15 cellular contexts compared by ENCODE assay signal in genomic region chr6:34819571-34820480, GRCh38. TPM values are rescaled to one million over a fixed set of nuclear protein-coding genes. Genes with fewer than 3 reads are reported as not detected.
A peak's percentile ranks its signal among the peaks of the same experiment; 100 is the strongest.
DNase-seq lines count a peak whose midpoint lies in the region; ATAC-seq and TF ChIP-seq lines count a peak whose summit lies in the region.
"Had no signal": no experiment of that assay in that cellular context is flagged by ENCODE, and none has a peak within 500 bp of the region (broad histone marks: within the 10 kb centered on the region; RNA-seq: fewer than 3 reads in every experiment).

No MANE protein-coding gene starts in this region.

- peaks cover 14% of the 10 kb centered on the region for H3K4me1 Mint-ChIP-seq in osteocyte (ENCODE audit: unreplicated experiment)

- H3K27me3 Mint-ChIP-seq in osteocyte (ENCODE audit: unreplicated experiment) = no peaks in the 10 kb centered on the region
- H3K27me3 Mint-ChIP-seq: activated naive CD8-positive, alpha-beta T cell treated with anti-CD3 and anti-CD28 coated beads for 36 hours had no signal

- H3K9me3 Mint-ChIP-seq in osteocyte (ENCODE audit: unreplicated experiment) = no peaks in the 10 kb centered on the region
- H3K9me3 Mint-ChIP-seq: activated naive CD8-positive, alpha-beta T cell treated with anti-CD3 and anti-CD28 coated beads for 36 hours had no signal

- in situ Hi-C loops in SK-MEL-5 (cut with HindIII; ENCODE audit: low pct_unique_long_range_greater_than_20kb, low sequenced_read_pairs) = no loop called here

- peak overlapping the region; percentile 75 for H3K27ac Mint-ChIP-seq in osteocyte (ENCODE audit: unreplicated experiment)
- H3K27ac Mint-ChIP-seq: activated naive CD8-positive, alpha-beta T cell treated with anti-CD3 and anti-CD28 coated beads for 36 hours had no signal

- TF ChIP-seq CTCF in osteocyte (IDR thresholded peaks at IDR 0.05) = no peak

- H3K4me3 Mint-ChIP-seq in osteocyte (ENCODE audit: unreplicated experiment) = no peak overlapping the region
- H3K4me3 Mint-ChIP-seq: activated naive CD8-positive, alpha-beta T cell treated with anti-CD3 and anti-CD28 coated beads for 36 hours had no signal

- DNase-seq in CMK (ENCODE audit: low read depth) = peak; percentile 21
- peak; percentile 58 for DNase-seq in SK-MEL-5 (ENCODE audit: low read depth, low spot score)
- no peak for DNase-seq in left cardiac atrium
- DNase-seq in osteocyte (ENCODE audit: extremely low spot score, unreplicated experiment) = no peak
- no peak for DNase-seq in activated CD8-positive, alpha-beta memory T cell treated with anti-CD3 and anti-CD28 coated beads for 24 hours
- DNase-seq in NCI-H1436 treated with DMSO at 0.1 percent for 48 hours (lab: John Stamatoyannopoulos, UW) = no peak
- DNase-seq: activated CD8-positive, alpha-beta memory T cell treated with anti-CD3 and anti-CD28 coated beads, Interleukin-2, amount 50 U/mL, for 4 hours; activated naive CD8-positive, alpha-beta T cell treated with anti-CD3 and anti-CD28 coated beads for 36 hours; islet precursor cell; NCI-H1436; NCI-H510A treated with DMSO at 0.1 percent for 48 hours; stimulated activated CD4-positive, alpha-beta T cell treated with anti-CD3 and anti-CD28 coated beads, Interleukin-4, amount 100 ng/mL, for 4 hours; stimulated activated naive CD4-positive, alpha-beta T cell treated with Interleukin-2 at 50 U/mL for 16 hours had no signal

- ATAC-seq in left cardiac atrium (peak; percentile 40 to 44), GM21786 (IDR thresholded peaks at IDR 0.05; ENCODE audit: unreplicated experiment) (no peak), GM19324 (IDR thresholded peaks at IDR 0.05; ENCODE audit: low FRiP score, unreplicated experiment) (no peak)

- peaks cover 14% of the 10 kb centered on the region for H3K36me3 Mint-ChIP-seq in osteocyte (ENCODE audit: unreplicated experiment)

- intact Hi-C loops in left cardiac atrium (cut with DNase I) = no loop called here

RNA-seq across cellular contexts. Expression of gene BLTP3A, which starts 27.9 kb away (rescaled TPM):
- 10.6 and 11.0 TPM in 2 replicates for total RNA-seq in SK-MEL-5 (2014; rRNA removed; shearing (Covaris generic))
- polyA plus RNA-seq in SK-MEL-5 (2015; cell fraction: cytosol; rRNA removed) = 16.0 and 21.4 TPM in 2 replicates
- 6.8 and 8.6 TPM in 2 replicates for polyA plus RNA-seq in SK-MEL-5 (2015; cell fraction: nucleus; rRNA removed)
- total RNA-seq in left cardiac atrium (10 to 100 TPM; 12.4 to 17.5 TPM), osteocyte (18.4 and 20.0 TPM in 2 replicates)

Comparison
In these comparisons a context has a peak if more than half of its experiments do, and no peak if none do; other contexts are left out.
1. DNase-seq: peak in CMK (single experiment) and SK-MEL-5 (single experiment); none in left cardiac atrium (single experiment), osteocyte (single experiment), activated CD8-positive, alpha-beta memory T cell treated with anti-CD3 and anti-CD28 coated beads for 24 hours (single experiment) and NCI-H1436 treated with DMSO at 0.1 percent for 48 hours (single experiment).
2. ATAC-seq: peak in left cardiac atrium (2 of 2); none in GM21786 (single experiment) and GM19324 (single experiment).